20 cellular contexts compared by ENCODE assay signal in genomic region chr9:79807966-79808365, GRCh38.
DNase-seq lines count a peak whose midpoint lies in the region; FAIRE-seq and TF ChIP-seq lines count a peak whose summit lies in the region.
"Had no signal": no experiment of that assay in that cellular context is flagged by ENCODE, and none has a peak within 500 bp of the region (broad histone marks: within the 10 kb centered on the region; RNA-seq: fewer than 3 reads in every experiment).

No MANE protein-coding gene starts in this region.

- H3K9ac ChIP-seq in adipocyte (ENCODE audit: low read length): no peak overlapping the region
- no peak overlapping the region for H3K9ac ChIP-seq in Karpas-422 (ENCODE audit: low read length)

- H3K9me3 ChIP-seq in adipocyte (ENCODE audit: control insufficient read depth, low read length) (no peaks in the 10 kb centered on the region), Karpas-422 (ENCODE audit: low read length) (no peaks in the 10 kb centered on the region)

- H3K27ac ChIP-seq in Karpas-422 (ENCODE audit: low read length): no peak overlapping the region
- H3K27ac ChIP-seq: HL-60 had no signal

- peak; percentile 45 for DNase-seq in D341Med (ENCODE audit: low spot score)
- no peak for DNase-seq in H54 (ENCODE audit: insufficient read length, low spot score)
- peak; percentile 47 for DNase-seq in adipocyte (ENCODE audit: low read depth)
- DNase-seq in fibroblast of peridontal ligament (ENCODE audit: extremely low read depth): peak; percentile 43
- DNase-seq in AG08395 (ENCODE audit: low spot score): no peak
- DNase-seq in head of caudate nucleus: no peak
- DNase-seq in Karpas-422: no peak
- DNase-seq in GDM1 (lab: John Stamatoyannopoulos, UW): no peak
- DNase-seq: CD8-positive, alpha-beta T cell; EL; HCEC 1CT; NCI-H1092; NCI-H1436 treated with DMSO at 0.1 percent for 48 hours; NCI-H1930; NCI-H748 treated with DMSO at 0.1 percent for 48 hours; T-cell had no signal

- no peaks in the 10 kb centered on the region for H3K79me2 ChIP-seq in Karpas-422 (ENCODE audit: low read length)

- H4K20me1 ChIP-seq in Karpas-422 (ENCODE audit: insufficient read depth, low read depth, low read length): no peaks in the 10 kb centered on the region

- TF ChIP-seq POLR2A in H54 (IDR thresholded peaks at IDR 0.05; ENCODE audit: low read depth, low read length): no peak

- no peaks in the 10 kb centered on the region for H3K9me2 ChIP-seq in Karpas-422 (replicated peaks; ENCODE audit: insufficient read depth, low read length)

- H3K36me3 ChIP-seq in adipocyte (ENCODE audit: control insufficient read depth, insufficient read depth, low read length, severe bottlenecking): no peaks in the 10 kb centered on the region
- H3K36me3 ChIP-seq in Karpas-422 (ENCODE audit: insufficient read depth, low read length): no peaks in the 10 kb centered on the region

- H3K4me2 ChIP-seq in Karpas-422 (ENCODE audit: low read depth, low read length, poor library complexity, severe bottlenecking): no peak overlapping the region

- intact Hi-C loops in head of caudate nucleus (cut with DNase I): no loop called here

- H2AFZ ChIP-seq in Karpas-422 (ENCODE audit: low read length): no peak overlapping the region

- no peak overlapping the region for H3K4me3 ChIP-seq in adipocyte (ENCODE audit: low read length)
- no peak overlapping the region for H3K4me3 ChIP-seq in Karpas-422 (ENCODE audit: low read length)
- H3K4me3 ChIP-seq: GM12878, K562 had no signal

- peak; percentile 88 for FAIRE-seq in H54 (lab: Jason Lieb, UNC)
- FAIRE-seq: GM12878, HepG2, K562 had no signal

- peaks cover 3% of the 10 kb centered on the region for H3K27me3 ChIP-seq in adipocyte (replicated peaks; ENCODE audit: control insufficient read depth, insufficient read depth, low read length)
- H3K27me3 ChIP-seq in Karpas-422 (ENCODE audit: low read length): no peaks in the 10 kb centered on the region

- H3K4me1 ChIP-seq in adipocyte (ENCODE audit: control insufficient read depth, insufficient read depth, low read length) (peaks cover 25% of the 10 kb centered on the region), Karpas-422 (ENCODE audit: low read length) (peaks cover 12% of the 10 kb centered on the region)

Comparison
In these comparisons a context has a peak if more than half of its experiments do, and no peak if none do; other contexts are left out.
1. DNase-seq: peak in D341Med (single experiment), adipocyte (single experiment) and fibroblast of peridontal ligament (single experiment); none in H54 (single experiment), AG08395 (single experiment), head of caudate nucleus (0 of 42), Karpas-422 (single experiment) and GDM1 (single experiment).